ENCODE assay signal across 1 cellular context in genomic region chr2:216761809-216762208, GRCh38.
TF ChIP-seq lines count a peak whose summit lies in the region.

No MANE protein-coding gene starts in this region.

TF ChIP-seq in HEK293T, 16 proteins besides CTCF, POLR2A, EP300 and RAD21 (continued from another document):
- TF ChIP-seq ELF4 (IDR thresholded peaks at IDR 0.05) = no peak
